17 cellular contexts compared by ENCODE assay signal in the genomic region with DNA sequence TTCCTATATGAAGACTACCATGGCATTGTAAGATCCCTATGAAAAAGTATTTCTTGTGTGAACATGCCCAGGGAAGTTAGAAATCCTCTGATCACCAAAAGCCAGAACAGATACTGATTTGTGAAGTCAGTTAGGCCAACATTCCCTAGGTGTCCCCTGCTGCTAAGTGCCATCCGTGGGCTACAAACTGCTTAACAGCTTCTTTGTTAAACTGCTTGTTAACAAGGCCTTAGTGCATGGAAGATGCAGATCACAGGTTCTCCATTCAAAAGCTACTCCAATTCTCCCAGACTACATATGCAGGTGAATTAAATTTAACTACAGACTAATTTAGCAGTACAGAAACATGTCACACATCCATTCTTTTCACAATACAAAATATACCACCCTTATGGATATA.
A peak's percentile ranks its signal among the peaks of the same experiment; 100 is the strongest.
DNase-seq lines count a peak whose midpoint lies in the region; ATAC-seq and TF ChIP-seq lines count a peak whose summit lies in the region.
"Had no signal": no experiment of that assay in that cellular context is flagged by ENCODE, and none has a peak within 500 bp of the region (broad histone marks: within the 10 kb centered on the region; RNA-seq: fewer than 3 reads in every experiment).

No MANE protein-coding gene starts in this region.

- no peak overlapping the region for H3K4me3 ChIP-seq in HEK293 (ENCODE audit: low read depth, low read length)
- H3K4me3 ChIP-seq in kidney epithelial cell (ENCODE audit: low read depth, low read length), result peak overlapping the region; percentile 51
- no peak overlapping the region for H3K4me3 ChIP-seq in skeletal muscle tissue (ENCODE audit: low read length in 3 of 3)
- no peak overlapping the region for H3K4me3 ChIP-seq in mucosa of descending colon
- H3K4me3 ChIP-seq: BLaER1 treated with 17β-estradiol and CSF1 and Interleukin-3, amounts not matched to agents 10 nM and 100 nM had no signal

- no peak for DNase-seq in activated B cell treated with CpG ODN at 0.5 μM for 24 hours
- no peak for DNase-seq in kidney epithelial cell (ENCODE audit: low read depth)
- no peak for DNase-seq in left colon
- no peak for DNase-seq in mucosa of descending colon
- DNase-seq: activated CD4-positive, alpha-beta T cell treated with anti-CD3 and anti-CD28 coated beads, Interleukin-2, amount 50 U/mL, for 48 hours; activated T-cell treated with anti-CD3 and anti-CD28 coated beads, Interleukin-2, amount 50 U/mL, for 72 hours; DMS79; head of caudate nucleus; Karpas-422; NCI-H1694; NCI-H446 treated with DMSO at 0.1 percent for 48 hours; stimulated activated naive CD8-positive, alpha-beta T cell treated with anti-CD3 and anti-CD28 coated beads, Interleukin-15, amount 100 ng/mL, for 72 hours; T1000 had no signal

- H3K36me3 ChIP-seq in HEK293 (ENCODE audit: control insufficient read depth in 2 of 2, insufficient read depth in 1 of 2, low read length in 2 of 2) (no peaks in the 10 kb centered on the region; a peak in 1 of 3 replicates), kidney epithelial cell (ENCODE audit: control insufficient read depth, insufficient read depth, low read length) (peaks cover 2% of the 10 kb centered on the region), skeletal muscle tissue (ENCODE audit: control insufficient read depth in 3 of 3, insufficient read depth in 3 of 3, low read length in 3 of 3) (no peaks in the 10 kb centered on the region), mucosa of descending colon (ENCODE audit: low read depth) (no peaks in the 10 kb centered on the region)
- H3K36me3 ChIP-seq: BLaER1 treated with 17β-estradiol and CSF1 and Interleukin-3, amounts not matched to agents 10 nM and 100 nM had no signal

- no peaks in the 10 kb centered on the region for H3K27me3 Mint-ChIP-seq in activated B cell treated with CpG ODN at 0.5 μM for 24 hours

- peaks cover 62% of the 10 kb centered on the region for H3K4me1 Mint-ChIP-seq in activated B cell treated with CpG ODN at 0.5 μM for 24 hours

- H3K4me1 ChIP-seq in HEK293 (ENCODE audit: control insufficient read depth, insufficient read depth, low read length) (peaks cover 11% of the 10 kb centered on the region), skeletal muscle tissue (ENCODE audit: control insufficient read depth in 3 of 3, insufficient read depth in 3 of 3, low read length in 3 of 3) (peaks cover 10 to 19% (median 12%) of the 10 kb centered on the region in 3 donors), mucosa of descending colon (ENCODE audit: low read depth) (peaks cover 7% of the 10 kb centered on the region)

- H3K9ac ChIP-seq in skeletal muscle tissue (ENCODE audit: low read depth in 1 of 3, low read length in 3 of 3), result no peak overlapping the region
- H3K9ac ChIP-seq: BLaER1 treated with 17β-estradiol and CSF1 and Interleukin-3, amounts not matched to agents 10 nM and 100 nM had no signal

- TF ChIP-seq CTCF in HEK293 (tag by site-specific recombination; IDR thresholded peaks at IDR 0.05) (no peak), activated B cell treated with CpG ODN at 0.5 μM for 24 hours (IDR thresholded peaks at IDR 0.05) (no peak), kidney epithelial cell (IDR thresholded peaks at IDR 0.05; ENCODE audit: insufficient read depth, low read length, poor library complexity, severe bottlenecking) (no peak), mucosa of descending colon (IDR thresholded peaks at IDR 0.05) (no peak)

- intact Hi-C loops in activated B cell treated with CpG ODN at 0.5 μM for 24 hours (cut with micrococcal nuclease), result loop anchor here (5.0 to 10.0 kb wide), 5 partner anchors 84 to 1276 kb away; a partner anchor contains a TSS
- intact Hi-C loops in left colon (cut with DNase I, micrococcal nuclease), result loop anchor here in 1 of 2 donors (5.0 kb wide), 1 partner anchor 86 kb away; no protein-coding TSS in a partner anchor
- intact Hi-C loops in mucosa of descending colon (cut with DNase I, micrococcal nuclease), result loop anchor here in 1 of 2 donors (10.0 kb wide), 1 partner anchor 83 kb away; no protein-coding TSS in a partner anchor

- no peaks in the 10 kb centered on the region for H3K9me3 ChIP-seq in HEK293 (ENCODE audit: control insufficient read depth, insufficient read depth, low read depth, low read length)
- no peaks in the 10 kb centered on the region for H3K9me3 ChIP-seq in skeletal muscle tissue (ENCODE audit: control insufficient read depth in 3 of 3, low read length in 3 of 3)
- no peaks in the 10 kb centered on the region for H3K9me3 ChIP-seq in mucosa of descending colon
- H3K9me3 ChIP-seq: BLaER1 treated with 17β-estradiol and CSF1 and Interleukin-3, amounts not matched to agents 10 nM and 100 nM had no signal

- POLR2A ChIA-PET in HEK293 (lab: Yijun Ruan, JAX) (no interaction called here), activated B cell treated with CpG ODN at 0.5 μM for 24 hours (lab: Charles Lee) (interaction anchor here (0.5 to 1.9 kb wide), 2 partner anchors 12 to 157 kb away, joined by 3 to 11 read pairs; no protein-coding TSS in a partner anchor)

- H3K27ac ChIP-seq in HEK293 (ENCODE audit: extremely low read depth, low read depth, low read length) (no peak overlapping the region), skeletal muscle tissue (ENCODE audit: low read depth, low read length) (peak overlapping the region; percentile 68)
- H3K27ac ChIP-seq: BLaER1 treated with 17β-estradiol and CSF1 and Interleukin-3, amounts not matched to agents 10 nM and 100 nM had no signal

- ATAC-seq in activated B cell treated with CpG ODN at 0.5 μM for 24 hours (ENCODE audit: low read depth) (no peak), left colon (no peak), mucosa of descending colon (no peak), GM19395 (IDR thresholded peaks at IDR 0.05; ENCODE audit: unreplicated experiment) (no peak)
- ATAC-seq: activated T-cell treated with anti-CD3 and anti-CD28 coated beads, Interleukin-2, amount 50 U/mL, for 72 hours; stimulated activated naive CD8-positive, alpha-beta T cell treated with anti-CD3 and anti-CD28 coated beads, Interleukin-15, amount 100 ng/mL, for 72 hours had no signal

- H3K27me3 ChIP-seq in kidney epithelial cell (ENCODE audit: control insufficient read depth, insufficient read depth, low read length) (no peaks in the 10 kb centered on the region), skeletal muscle tissue (ENCODE audit: control insufficient read depth in 3 of 3, insufficient read depth in 3 of 3, low read length in 3 of 3) (no peaks in the 10 kb centered on the region)

- H3K4me3 Mint-ChIP-seq in activated B cell treated with CpG ODN at 0.5 μM for 24 hours, result peak overlapping the region; percentile 94
- H3K4me3 Mint-ChIP-seq: stimulated activated naive CD8-positive, alpha-beta T cell treated with anti-CD3 and anti-CD28 coated beads, Interleukin-15, amount 100 ng/mL, for 72 hours had no signal

- H3K27ac Mint-ChIP-seq in activated B cell treated with CpG ODN at 0.5 μM for 24 hours, result peak overlapping the region; percentile 80
- H3K27ac Mint-ChIP-seq: activated T-cell treated with anti-CD3 and anti-CD28 coated beads, Interleukin-2, amount 50 U/mL, for 72 hours; stimulated activated naive CD8-positive, alpha-beta T cell treated with anti-CD3 and anti-CD28 coated beads, Interleukin-15, amount 100 ng/mL, for 72 hours had no signal

- H3K9me3 Mint-ChIP-seq in activated B cell treated with CpG ODN at 0.5 μM for 24 hours, result no peaks in the 10 kb centered on the region
- H3K9me3 Mint-ChIP-seq: activated T-cell treated with anti-CD3 and anti-CD28 coated beads, Interleukin-2, amount 50 U/mL, for 72 hours; stimulated activated naive CD8-positive, alpha-beta T cell treated with anti-CD3 and anti-CD28 coated beads, Interleukin-15, amount 100 ng/mL, for 72 hours had no signal

- peaks cover 8% of the 10 kb centered on the region for H3K36me3 Mint-ChIP-seq in activated B cell treated with CpG ODN at 0.5 μM for 24 hours (ENCODE audit: low read depth)

- CTCF ChIA-PET in HEK293 (lab: Yijun Ruan, JAX) (interaction anchor here (0.6 to 4.6 kb wide), 6 partner anchors 88 to 800 kb away, joined by 3 to 26 read pairs (median 4); no protein-coding TSS in a partner anchor), activated B cell treated with CpG ODN at 0.5 μM for 24 hours (lab: Charles Lee) (interaction anchor here (1.0 to 2.7 kb wide), 4 partner anchors 9 to 88 kb away, joined by 3 to 45 read pairs (median 4); no protein-coding TSS in a partner anchor)

TF ChIP-seq in HEK293, 187 proteins besides CTCF, POLR2A, EP300 and RAD21:
- TF ChIP-seq ZNF621 (tag by site-specific recombination; IDR thresholded peaks at IDR 0.05) (no peak), ZBTB1 (tag by site-specific recombination; IDR thresholded peaks at IDR 0.05) (no peak), ZNF394 (tag by site-specific recombination; IDR thresholded peaks at IDR 0.05; ENCODE audit: borderline replicate concordance) (peak; percentile 54; the same call in 1 of the 2 replicates)
